In the genomic region with DNA sequence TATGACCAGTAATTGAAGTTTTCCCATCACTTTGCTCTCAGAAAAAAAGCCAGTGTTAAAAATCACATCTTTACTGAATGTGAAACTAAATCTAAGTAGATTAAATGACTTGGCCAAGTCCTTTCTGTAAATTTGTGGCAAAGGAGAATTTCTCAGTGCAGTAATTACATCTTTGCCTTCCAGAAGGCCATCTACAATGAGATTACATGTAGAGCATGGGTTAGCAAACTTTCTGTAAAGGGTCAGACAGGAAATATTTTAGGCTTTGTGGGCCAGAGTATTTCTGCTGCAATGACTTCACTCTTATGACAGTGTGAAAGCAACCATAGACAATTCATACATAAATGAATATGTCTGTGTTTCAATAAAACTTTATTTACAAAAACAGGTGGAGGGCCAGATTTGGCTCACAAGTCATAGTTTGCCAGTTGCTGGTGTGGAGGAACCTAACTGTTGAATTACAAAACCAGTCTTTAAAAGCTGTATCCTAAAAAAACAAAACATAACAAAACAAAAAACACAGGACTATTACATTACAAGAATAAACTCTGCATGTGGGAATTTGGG, we compare ENCODE assay signal across 25 cellular contexts.
"Had no signal": no experiment of that assay in that cellular context is flagged by ENCODE, and none has a peak within 500 bp of the region (broad histone marks: within the 10 kb centered on the region; RNA-seq: fewer than 3 reads in every experiment).

No MANE protein-coding gene starts in this region.

- FAIRE-seq: islet of Langerhans had no signal

- H3K4me1 ChIP-seq: lower lobe of right lung, right atrium auricular region, right lobe of liver, tibial nerve, uterus had no signal

- H3K36me3 ChIP-seq: left lung, lower lobe of right lung, ovary, right atrium auricular region, right lobe of liver, tibial nerve, uterus had no signal

- ATAC-seq: left colon; left lung; lower lobe of right lung; naive thymus-derived CD8-positive, alpha-beta T cell; right lobe of liver; stimulated activated naive B cell treated with anti-CD40 and anti-IgM and Interleukin-4, amounts not matched to agents 10 μg/mL and 1 μg/mL and 100 μg/mL, for 72 hours had no signal

- H3K27ac Mint-ChIP-seq: immature natural killer cell; progenitor cell of endocrine pancreas; stimulated activated naive B cell treated with anti-CD40 and anti-IgM and Interleukin-4, amounts not matched to agents 10 μg/mL and 1 μg/mL and 100 μg/mL, for 72 hours; stimulated activated naive CD8-positive, alpha-beta T cell treated with anti-CD3 and anti-CD28 coated beads, Interleukin-15, Interleukin-2, amounts not matched to agents 100 ng/mL and 50 ng/mL, for 24 hours; type B pancreatic cell had no signal

- H3K4me3 Mint-ChIP-seq: immature natural killer cell; naive thymus-derived CD8-positive, alpha-beta T cell; stimulated activated naive B cell treated with anti-CD40 and anti-IgM and Interleukin-4, amounts not matched to agents 10 μg/mL and 1 μg/mL and 100 μg/mL, for 72 hours; stimulated activated naive CD8-positive, alpha-beta T cell treated with anti-CD3 and anti-CD28 coated beads, Interleukin-15, Interleukin-2, amounts not matched to agents 100 ng/mL and 50 ng/mL, for 24 hours; type B pancreatic cell had no signal

- H3K4me2 ChIP-seq: smooth muscle cell had no signal

- H3K4me1 Mint-ChIP-seq: naive thymus-derived CD8-positive, alpha-beta T cell had no signal

- H3K27ac ChIP-seq: left lung, lower lobe of right lung, ovary, right atrium auricular region, right lobe of liver, tibial nerve, uterus had no signal

- H3K9me3 ChIP-seq: left lung, lower lobe of right lung, ovary, right atrium auricular region, right lobe of liver, tibial nerve, uterus had no signal

- H3K27me3 Mint-ChIP-seq: naive thymus-derived CD8-positive, alpha-beta T cell; progenitor cell of endocrine pancreas; stimulated activated naive B cell treated with anti-CD40 and anti-IgM and Interleukin-4, amounts not matched to agents 10 μg/mL and 1 μg/mL and 100 μg/mL, for 72 hours; stimulated activated naive CD8-positive, alpha-beta T cell treated with anti-CD3 and anti-CD28 coated beads, Interleukin-15, Interleukin-2, amounts not matched to agents 100 ng/mL and 50 ng/mL, for 24 hours; type B pancreatic cell had no signal

- H3K9me3 Mint-ChIP-seq: immature natural killer cell; naive thymus-derived CD8-positive, alpha-beta T cell; stimulated activated naive B cell treated with anti-CD40 and anti-IgM and Interleukin-4, amounts not matched to agents 10 μg/mL and 1 μg/mL and 100 μg/mL, for 72 hours; stimulated activated naive CD8-positive, alpha-beta T cell treated with anti-CD3 and anti-CD28 coated beads, Interleukin-15, Interleukin-2, amounts not matched to agents 100 ng/mL and 50 ng/mL, for 24 hours; type B pancreatic cell had no signal

- H3K27me3 ChIP-seq: left lung, ovary, right atrium auricular region, right lobe of liver, tibial nerve, uterus had no signal

- H3K4me3 ChIP-seq: left lung, lower lobe of right lung, ovary, right atrium auricular region, right lobe of liver, smooth muscle cell, tibial nerve, uterus had no signal

- H3K36me3 Mint-ChIP-seq: immature natural killer cell, type B pancreatic cell had no signal

- DNase-seq: hypothalamus; immature natural killer cell; kidney; left colon; left lung; lower lobe of right lung; mammary epithelial cell; mesenchymal stem cell; naive thymus-derived CD8-positive, alpha-beta T cell; ovary; right lobe of liver; stimulated activated CD4-positive, alpha-beta T cell treated with anti-CD3 and anti-CD28 coated beads, Interleukin-1b, Interleukin-23, amount 100 ng/mL, for 48 hours; stimulated activated CD4-positive, alpha-beta T cell treated with anti-CD3 and anti-CD28 coated beads, Interleukin-2, amount 100 ng/mL, for 48 hours; stimulated activated CD4-positive, alpha-beta T cell treated with anti-CD3 and anti-CD28 coated beads, Interleukin-4, amount 100 ng/mL, for 4 hours; stimulated activated CD8-positive, alpha-beta memory T cell treated with anti-CD3 and anti-CD28 coated beads, Interleukin-4, amount 100 ng/mL, for 48 hours; stimulated activated naive B cell treated with anti-CD40 and anti-IgM and Interleukin-4, amounts not matched to agents 10 μg/mL and 1 μg/mL and 100 μg/mL, for 72 hours; substantia nigra; uterus had no signal
